16 cellular contexts compared by ENCODE assay signal in genomic region chr5:132472431-132472830, GRCh38. TPM values are rescaled to one million over a fixed set of nuclear protein-coding genes. Genes with fewer than 3 reads are reported as not detected.
A peak's percentile ranks its signal among the peaks of the same experiment; 100 is the strongest.
DNase-seq lines count a peak whose midpoint lies in the region; ATAC-seq and TF ChIP-seq lines count a peak whose summit lies in the region.
"Had no signal": no experiment of that assay in that cellular context is flagged by ENCODE, and none has a peak within 500 bp of the region (broad histone marks: within the 10 kb centered on the region; RNA-seq: fewer than 3 reads in every experiment).

No MANE protein-coding gene starts in this region.

- no peaks in the 10 kb centered on the region for H3K9me3 Mint-ChIP-seq in activated T-cell treated with anti-CD3 and anti-CD28 coated beads, Interleukin-2, amount 50 U/mL, for 24 hours
- H3K9me3 Mint-ChIP-seq: activated T-cell treated with anti-CD3 and anti-CD28 coated beads, Interleukin-2, amount 50 U/mL, for 72 hours; stimulated activated naive CD8-positive, alpha-beta T cell treated with anti-CD3 and anti-CD28 coated beads, Interleukin-15, amount 100 ng/mL, for 72 hours had no signal

- H3K27ac ChIP-seq in RWPE2 (ENCODE audit: poor library complexity, severe bottlenecking) (no peak overlapping the region), upper lobe of left lung (no peak overlapping the region)
- H3K27ac ChIP-seq in effector memory CD4-positive, alpha-beta T cell (ENCODE audit: insufficient read depth, low read length, poor library complexity, severe bottlenecking) = peak overlapping the region; percentile 73
- H3K27ac ChIP-seq: SJCRH30 had no signal

- H3K9me3 ChIP-seq in RWPE2 (ENCODE audit: severe bottlenecking) (no peaks in the 10 kb centered on the region), upper lobe of left lung (no peaks in the 10 kb centered on the region)
- no peaks in the 10 kb centered on the region for H3K9me3 ChIP-seq in effector memory CD4-positive, alpha-beta T cell (ENCODE audit: control insufficient read depth, low read length)

- TF ChIP-seq POLR2A in upper lobe of left lung (IDR thresholded peaks at IDR 0.05) = no peak

- peak; percentile 26 for DNase-seq in activated T-cell treated with anti-CD3 and anti-CD28 coated beads, Interleukin-2, amount 50 U/mL, for 24 hours
- DNase-seq in activated T-cell treated with anti-CD3 and anti-CD28 coated beads for 4 hours (no peak), RWPE2 (ENCODE audit: low spot score) (peak; percentile 26), upper lobe of left lung (no peak), GM20000 (ENCODE audit: low spot score) (no peak)
- no peak for DNase-seq in effector memory CD4-positive, alpha-beta T cell
- DNase-seq in stimulated activated naive CD8-positive, alpha-beta T cell treated with anti-CD3 and anti-CD28 coated beads, Interleukin-15, Interleukin-2, amounts not matched to agents 100 U/mL and 50 U/mL, for 24 hours = peak; percentile 4
- DNase-seq in NK-92 treated with Interleukin-12 subunit alpha and Interleukin-12 subunit beta, amount 100 ng/mL, for 24 hours (lab: John Stamatoyannopoulos, UW) = no peak
- DNase-seq: hypothalamus, kidney glomerular epithelial cell, NCI-H146, NCI-H345, SJCRH30, T1000 had no signal

- no peaks in the 10 kb centered on the region for H3K27me3 Mint-ChIP-seq in activated T-cell treated with anti-CD3 and anti-CD28 coated beads, Interleukin-2, amount 50 U/mL, for 24 hours
- H3K27me3 Mint-ChIP-seq: stimulated activated naive CD8-positive, alpha-beta T cell treated with anti-CD3 and anti-CD28 coated beads, Interleukin-15, amount 100 ng/mL, for 72 hours had no signal

- ATAC-seq in RWPE2 (ENCODE audit: low read depth) (no peak), upper lobe of left lung (ENCODE audit: low FRiP score in 2 of 2) (no peak)
- no peak for ATAC-seq in stimulated activated naive CD8-positive, alpha-beta T cell treated with anti-CD3 and anti-CD28 coated beads, Interleukin-15, Interleukin-2, amounts not matched to agents 100 U/mL and 50 U/mL, for 24 hours

- no peak for TF ChIP-seq EP300 in upper lobe of left lung (IDR thresholded peaks at IDR 0.05)

- H3K27me3 ChIP-seq in RWPE2 (ENCODE audit: insufficient read depth, poor library complexity, severe bottlenecking) = no peaks in the 10 kb centered on the region
- H3K27me3 ChIP-seq in effector memory CD4-positive, alpha-beta T cell (replicated peaks; ENCODE audit: control insufficient read depth, insufficient read depth, low read length, poor library complexity, severe bottlenecking) = no peaks in the 10 kb centered on the region
- no peaks in the 10 kb centered on the region for H3K27me3 ChIP-seq in upper lobe of left lung
- H3K27me3 ChIP-seq: SJCRH30 had no signal

- no peak overlapping the region for H3K4me3 Mint-ChIP-seq in activated T-cell treated with anti-CD3 and anti-CD28 coated beads, Interleukin-2, amount 50 U/mL, for 24 hours

- no peak for TF ChIP-seq CTCF in RWPE2 (IDR thresholded peaks at IDR 0.05; ENCODE audit: poor library complexity, severe bottlenecking)
- no peak for TF ChIP-seq CTCF in upper lobe of left lung (IDR thresholded peaks at IDR 0.05)
- TF ChIP-seq CTCF in GM20000 (IDR thresholded peaks at IDR 0.05; ENCODE audit: extremely low read depth, missing control alignments) = no peak

- peaks cover 6% of the 10 kb centered on the region for H3K36me3 Mint-ChIP-seq in activated T-cell treated with anti-CD3 and anti-CD28 coated beads, Interleukin-2, amount 50 U/mL, for 24 hours (ENCODE audit: low read depth)

- peaks cover 7% of the 10 kb centered on the region for H3K4me1 ChIP-seq in RWPE2 (ENCODE audit: insufficient read depth, poor library complexity, severe bottlenecking)
- peaks cover 69% of the 10 kb centered on the region for H3K4me1 ChIP-seq in effector memory CD4-positive, alpha-beta T cell (ENCODE audit: control insufficient read depth, insufficient read depth, low read length, poor library complexity, severe bottlenecking)
- peaks cover 26 to 59% (median 40%) of the 10 kb centered on the region in 4 donors for H3K4me1 ChIP-seq in upper lobe of left lung

- 86 to 96% methylated on average over 8 of the region's 8 CpGs for WGBS in upper lobe of left lung, 2 donors

- peak overlapping the region; percentile 63 for H3K27ac Mint-ChIP-seq in activated T-cell treated with anti-CD3 and anti-CD28 coated beads, Interleukin-2, amount 50 U/mL, for 24 hours

- H3K36me3 ChIP-seq in RWPE2 (ENCODE audit: low read depth) = no peaks in the 10 kb centered on the region
- no peaks in the 10 kb centered on the region for H3K36me3 ChIP-seq in effector memory CD4-positive, alpha-beta T cell (ENCODE audit: control insufficient read depth, insufficient read depth, low read length)
- H3K36me3 ChIP-seq in upper lobe of left lung = peaks cover 0 to 16% (median 0%) of the 10 kb centered on the region in 4 donors
- H3K36me3 ChIP-seq: SJCRH30 had no signal

- H3K4me3 ChIP-seq in RWPE2 (ENCODE audit: severe bottlenecking) (no peak overlapping the region), upper lobe of left lung (no peak overlapping the region)
- no peak overlapping the region for H3K4me3 ChIP-seq in effector memory CD4-positive, alpha-beta T cell (ENCODE audit: insufficient read depth, low read depth, low read length, poor library complexity, severe bottlenecking)
- H3K4me3 ChIP-seq: SJCRH30 had no signal

- H3K4me1 Mint-ChIP-seq in activated T-cell treated with anti-CD3 and anti-CD28 coated beads, Interleukin-2, amount 50 U/mL, for 24 hours (ENCODE audit: low read depth) = peaks cover 79% of the 10 kb centered on the region

RNA-seq across cellular contexts. Expression of gene IRF1, which starts 18.1 kb away (rescaled TPM):
- total RNA-seq in upper lobe of left lung = 10 to 100 TPM; 42.1 to 94.3 (median 79.3) TPM

Comparison
In these comparisons a context has a peak if more than half of its experiments do, and no peak if none do; other contexts are left out.
1. DNase-seq: peak in activated T-cell treated with anti-CD3 and anti-CD28 coated beads, Interleukin-2, amount 50 U/mL, for 24 hours (single experiment), RWPE2 (single experiment) and stimulated activated naive CD8-positive, alpha-beta T cell treated with anti-CD3 and anti-CD28 coated beads, Interleukin-15, Interleukin-2, amounts not matched to agents 100 U/mL and 50 U/mL, for 24 hours (single experiment); none in activated T-cell treated with anti-CD3 and anti-CD28 coated beads for 4 hours (single experiment), effector memory CD4-positive, alpha-beta T cell (0 of 3), NK-92 treated with Interleukin-12 subunit alpha and Interleukin-12 subunit beta, amount 100 ng/mL, for 24 hours (single experiment), upper lobe of left lung (0 of 2) and GM20000 (single experiment).